8 cellular contexts compared by ENCODE assay signal in the genomic region with DNA sequence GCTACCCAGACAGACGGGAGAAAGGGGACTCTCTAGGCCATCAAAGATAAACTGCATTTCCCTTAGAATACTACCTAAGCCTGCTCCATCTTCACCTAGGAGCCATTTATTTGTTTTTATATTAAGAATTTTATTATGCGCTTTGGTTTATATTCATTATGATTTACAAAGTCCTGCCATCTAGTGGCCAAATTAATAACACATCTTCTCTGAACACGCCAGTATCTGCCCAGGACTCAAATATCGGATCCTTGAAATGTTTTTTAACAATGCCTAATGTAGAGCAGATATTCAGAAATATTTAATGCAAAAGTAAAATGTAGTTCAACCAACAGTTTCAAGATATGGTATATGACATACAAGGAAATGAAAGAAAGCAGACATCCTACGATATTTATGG. TPM values are rescaled to one million over a fixed set of nuclear protein-coding genes. Genes with fewer than 3 reads are reported as not detected.
DNase-seq lines count a peak whose midpoint lies in the region; ATAC-seq, FAIRE-seq and TF ChIP-seq lines count a peak whose summit lies in the region.

No MANE protein-coding gene starts in this region.

- no peak overlapping the region for H3K27ac Mint-ChIP-seq in activated CD4-positive, alpha-beta T cell treated with anti-CD3 and anti-CD28 coated beads, Interleukin-2, amount 10 ng/mL, durations not matched to agents 24 days and 14 days

- peaks cover 7% of the 10 kb centered on the region for H3K4me1 Mint-ChIP-seq in activated CD4-positive, alpha-beta T cell treated with anti-CD3 and anti-CD28 coated beads, Interleukin-2, amount 10 ng/mL, durations not matched to agents 24 days and 14 days

- H3K4me3 Mint-ChIP-seq in activated CD4-positive, alpha-beta T cell treated with anti-CD3 and anti-CD28 coated beads, Interleukin-2, amount 10 ng/mL, durations not matched to agents 24 days and 14 days = no peak overlapping the region

- H3K27me3 ChIP-seq in pancreas = peaks cover 0 to 24% (median 0%) of the 10 kb centered on the region in 4 donors

- H3K9me3 ChIP-seq in pancreas = no peaks in the 10 kb centered on the region

- WGBS in pancreas, 2 donors = 22 to 37% methylated on average over 5 of the region's 5 CpGs

- H3K4me1 ChIP-seq in pancreas = no peaks in the 10 kb centered on the region

- H3K27me3 Mint-ChIP-seq in activated CD4-positive, alpha-beta T cell treated with anti-CD3 and anti-CD28 coated beads, Interleukin-2, amount 10 ng/mL, durations not matched to agents 24 days and 14 days = peaks cover 31% of the 10 kb centered on the region

- peak; percentile 50 to 75 (median 64) for TF ChIP-seq CTCF in pancreas (IDR thresholded peaks at IDR 0.05)

- FAIRE-seq in pancreas (lab: Jason Lieb, UNC) = peak; percentile 98

- peak; percentile 55 for DNase-seq in activated CD4-positive, alpha-beta T cell treated with anti-CD3 and anti-CD28 coated beads, Interleukin-2, amount 10 ng/mL, durations not matched to agents 24 days and 14 days
- no peak for DNase-seq in activated CD4-positive, alpha-beta T cell treated with anti-CD3 and anti-CD28 coated beads, Interleukin-2, amount 50 U/mL, for 1 hour
- DNase-seq in NCI-H524 (lab: John Stamatoyannopoulos, UW) (peak; percentile 25 to 31), dermis microvascular lymphatic vessel endothelial cell (ENCODE audit: low read depth in 2 of 2) (peak; percentile 17 to 31), pancreas (no peak)

- no peak overlapping the region for H3K27ac ChIP-seq in pancreas

- no peaks in the 10 kb centered on the region for H3K9me3 Mint-ChIP-seq in activated CD4-positive, alpha-beta T cell treated with anti-CD3 and anti-CD28 coated beads, Interleukin-2, amount 10 ng/mL, durations not matched to agents 24 days and 14 days

- H3K36me3 Mint-ChIP-seq in activated CD4-positive, alpha-beta T cell treated with anti-CD3 and anti-CD28 coated beads, Interleukin-2, amount 10 ng/mL, durations not matched to agents 24 days and 14 days (ENCODE audit: low read depth) = no peaks in the 10 kb centered on the region

- no peaks in the 10 kb centered on the region for H3K36me3 ChIP-seq in pancreas

- ATAC-seq in pancreas = peak; percentile 78 to 87 (median 84)
- no peak for ATAC-seq in HG03175 (IDR thresholded peaks at IDR 0.05; ENCODE audit: unreplicated experiment)
- no peak for ATAC-seq in GM19023 (IDR thresholded peaks at IDR 0.05; ENCODE audit: unreplicated experiment)
- no peak for ATAC-seq in GM21423 (IDR thresholded peaks at IDR 0.05; ENCODE audit: unreplicated experiment)

- intact Hi-C loops in activated CD4-positive, alpha-beta T cell treated with anti-CD3 and anti-CD28 coated beads, Interleukin-2, amount 10 ng/mL, durations not matched to agents 24 days and 14 days (cut with micrococcal nuclease) = loop anchor here (5.0 to 10.0 kb wide), 3 partner anchors 122 to 1238 kb away; no protein-coding TSS in a partner anchor
- intact Hi-C loops in pancreas (cut with DNase I) = no loop called here

- H3K4me3 ChIP-seq in pancreas = no peak overlapping the region

RNA-seq across cellular contexts. Expression of gene PRPS2, which starts 20.8 kb away (rescaled TPM):
- 111 and 115 TPM in 2 replicates for total RNA-seq in activated CD4-positive, alpha-beta T cell treated with anti-CD3 and anti-CD28 coated beads, Interleukin-2, amount 10 ng/mL, durations not matched to agents 24 days and 14 days
- total RNA-seq in dermis microvascular lymphatic vessel endothelial cell (15.7 and 17.6 TPM in 2 replicates), pancreas (10 to 100 TPM; 32.6 to 57.7 (median 42.6) TPM)
- polyA plus RNA-seq in pancreas = 10 to 100 TPM; 19.3 to 21.4 TPM

Comparison
In these comparisons a context has a peak if more than half of its experiments do, and no peak if none do; other contexts are left out.
1. DNase-seq: peak in activated CD4-positive, alpha-beta T cell treated with anti-CD3 and anti-CD28 coated beads, Interleukin-2, amount 10 ng/mL, durations not matched to agents 24 days and 14 days (single experiment), NCI-H524 (2 of 2) and dermis microvascular lymphatic vessel endothelial cell (2 of 2); none in activated CD4-positive, alpha-beta T cell treated with anti-CD3 and anti-CD28 coated beads, Interleukin-2, amount 50 U/mL, for 1 hour (single experiment) and pancreas (0 of 6).
2. ATAC-seq: peak in pancreas (4 of 4); none in HG03175 (single experiment), GM19023 (single experiment) and GM21423 (single experiment).